Comparison of ENCODE assay signal across 8 cellular contexts in the genomic region with DNA sequence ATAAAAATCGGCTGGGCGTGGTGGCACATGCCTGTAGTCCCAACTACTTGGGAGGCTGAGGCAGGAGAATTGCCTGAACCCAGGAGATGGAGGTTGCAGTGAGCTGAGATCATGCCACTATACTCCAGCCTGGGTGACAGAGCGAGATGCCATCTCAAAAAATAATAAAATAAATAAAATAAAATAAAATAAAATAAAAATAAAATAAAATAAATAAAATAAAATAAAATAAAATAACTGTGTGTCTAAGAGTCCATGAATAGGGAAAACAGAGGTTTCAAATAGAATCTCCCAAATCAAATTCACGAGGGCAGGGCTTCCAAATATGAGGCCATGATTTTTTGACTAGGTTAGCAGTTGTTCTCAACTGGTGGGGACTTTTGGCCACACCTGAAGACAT. TPM values are rescaled to one million over a fixed set of nuclear protein-coding genes. Genes with fewer than 3 reads are reported as not detected.
"Had no signal": no experiment of that assay in that cellular context is flagged by ENCODE, and none has a peak within 500 bp of the region (broad histone marks: within the 10 kb centered on the region; RNA-seq: fewer than 3 reads in every experiment).

No MANE protein-coding gene starts in this region.

RNA-seq across cellular contexts. Expression of a gene that starts 35.1 kb away (rescaled TPM):
- total RNA-seq: dermis blood vessel endothelial cell, endothelial cell of umbilical vein, epithelial cell of proximal tubule, natural killer cell, posterior vena cava, pulmonary artery endothelial cell, spleen had no signal
- polyA plus RNA-seq: endothelial cell of umbilical vein, pancreas had no signal
